In genomic region chr10:126846959-126847358, GRCh38 we compare ENCODE assay signal across 1 cellular context.
TF ChIP-seq lines count a peak whose summit lies in the region.

No MANE protein-coding gene starts in this region.

TF ChIP-seq in HCT116, 20 proteins besides CTCF, POLR2A, EP300 and RAD21 (continued from another document):
- no peak for TF ChIP-seq JUND (IDR thresholded peaks at IDR 0.05)
- TF ChIP-seq EZH2phosphoT487 (IDR thresholded peaks at IDR 0.05; ENCODE audit: borderline replicate concordance): no peak
- no peak for TF ChIP-seq ATF3 (IDR thresholded peaks at IDR 0.05)
- TF ChIP-seq POLR2AphosphoS5 (IDR thresholded peaks at IDR 0.05; ENCODE audit: low read depth, low read length): no peak
- no peak for TF ChIP-seq CEBPB (IDR thresholded peaks at IDR 0.05; ENCODE audit: low read depth)
- no peak for TF ChIP-seq SRF (IDR thresholded peaks at IDR 0.05; ENCODE audit: low read depth)
- no peak for TF ChIP-seq MAX (IDR thresholded peaks at IDR 0.05)
- TF ChIP-seq EGR1 (IDR thresholded peaks at IDR 0.05; ENCODE audit: low read depth): no peak
- TF ChIP-seq FOSL1 (IDR thresholded peaks at IDR 0.05; ENCODE audit: low read depth): no peak
- TF ChIP-seq EZH2 (IDR thresholded peaks at IDR 0.05): no peak
- TF ChIP-seq SIN3A (IDR thresholded peaks at IDR 0.05; ENCODE audit: low read depth): no peak
- TF ChIP-seq SP1 (IDR thresholded peaks at IDR 0.05; ENCODE audit: low read depth): no peak
- TF ChIP-seq ZNF274 (IDR thresholded peaks at IDR 0.05; ENCODE audit: low read depth, low read length): no peak
- no peak for TF ChIP-seq CBX3 (IDR thresholded peaks at IDR 0.05; ENCODE audit: low read depth)
- no peak for TF ChIP-seq ZFX (IDR thresholded peaks at IDR 0.05)
